In the genomic region with DNA sequence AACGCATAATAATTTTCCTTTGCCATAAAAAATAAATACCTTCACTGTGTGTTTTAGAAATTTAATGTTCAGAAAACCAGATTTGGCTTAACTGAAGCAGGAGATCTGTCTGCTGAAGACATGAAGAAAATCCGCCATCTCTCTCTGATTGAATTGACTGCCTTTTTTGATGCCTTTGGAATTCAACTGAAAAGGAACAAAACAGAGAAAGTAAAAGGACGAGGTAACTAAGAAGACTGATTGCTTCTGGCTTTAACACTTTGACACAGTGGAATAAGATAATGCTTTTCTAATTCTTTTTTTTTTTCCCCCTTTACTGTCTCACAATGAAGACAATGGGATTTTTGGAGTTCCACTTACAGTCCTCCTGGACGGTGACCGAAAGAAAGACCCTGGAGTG, we compare ENCODE assay signal across 9 cellular contexts.
"Had no signal": no experiment of that assay in that cellular context is flagged by ENCODE, and none has a peak within 500 bp of the region (broad histone marks: within the 10 kb centered on the region; RNA-seq: fewer than 3 reads in every experiment).

No MANE protein-coding gene starts in this region.

- H3K27ac Mint-ChIP-seq: HFFc6, IgD-negative memory B cell had no signal

- H3K4me3 ChIP-seq: GM23248 had no signal

- H3K27me3 Mint-ChIP-seq: IgD-negative memory B cell had no signal

- H3K4me3 Mint-ChIP-seq: HFFc6, IgD-negative memory B cell had no signal

- ATAC-seq: HepG2 had no signal

- H2AFZ ChIP-seq: GM23248 had no signal

- H3K9ac ChIP-seq: GM23248 had no signal

- DNase-seq: GM23248, GOT3, H7, HCEC 1CT, HFFc6, KBM-7 had no signal

- H3K4me1 Mint-ChIP-seq: IgD-negative memory B cell had no signal

- H3K36me3 Mint-ChIP-seq: IgD-negative memory B cell had no signal

- H3K27ac ChIP-seq: GM23248, HL-60 had no signal
